18 cellular contexts compared by ENCODE assay signal in the genomic region with DNA sequence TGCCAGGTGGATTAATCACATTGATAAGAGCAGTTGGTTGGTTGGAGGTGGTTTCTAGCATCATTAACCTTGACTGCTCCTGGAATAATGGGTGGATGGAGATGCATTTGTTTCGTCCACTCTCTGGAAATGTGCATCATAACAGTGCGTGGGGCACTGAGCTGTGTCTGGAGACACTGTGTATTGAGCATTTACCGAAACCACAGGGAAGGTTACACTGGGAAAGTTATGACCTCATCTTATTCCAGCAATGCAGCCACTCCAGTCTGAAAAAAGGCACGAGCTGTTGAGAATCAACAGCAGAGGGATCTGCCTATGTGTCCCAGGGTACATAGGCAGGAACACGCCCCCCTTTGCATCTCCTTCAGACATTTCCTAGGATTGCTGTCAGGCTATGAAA.
"Had no signal": no experiment of that assay in that cellular context is flagged by ENCODE, and none has a peak within 500 bp of the region (broad histone marks: within the 10 kb centered on the region; RNA-seq: fewer than 3 reads in every experiment).

No MANE protein-coding gene starts in this region.

- H3K4me3 ChIP-seq: ascending aorta, cardiac muscle cell, esophagus squamous epithelium, mucosa of descending colon, tibial nerve, vagina had no signal

- H3K4me1 ChIP-seq: ascending aorta, esophagus squamous epithelium, tibial nerve, vagina had no signal

- H3K27me3 ChIP-seq: ascending aorta, cardiac muscle cell, esophagus squamous epithelium, tibial nerve, vagina had no signal

- ATAC-seq: activated CD4-positive, alpha-beta T cell treated with anti-CD3 and anti-CD28 coated beads for 36 hours; activated CD8-positive, alpha-beta T cell treated with anti-CD3 and anti-CD28 coated beads for 36 hours; left colon; mucosa of descending colon; naive thymus-derived CD8-positive, alpha-beta T cell; right cardiac atrium; stimulated activated memory B cell treated with anti-CD40 and anti-IgM and Interleukin-4, amounts not matched to agents 10 μg/mL and 1 μg/mL and 100 μg/mL, for 72 hours had no signal

- H3K27ac ChIP-seq: ascending aorta, cardiac muscle cell, esophagus squamous epithelium, tibial nerve, vagina, VCaP had no signal

- H3K36me3 ChIP-seq: ascending aorta, cardiac muscle cell, esophagus squamous epithelium, tibial nerve, vagina had no signal

- DNase-seq: activated CD4-positive, alpha-beta T cell treated with anti-CD3 and anti-CD28 coated beads for 36 hours; activated CD8-positive, alpha-beta memory T cell treated with anti-CD3 and anti-CD28 coated beads, Interleukin-2, amount 50 U/mL, for 48 hours; activated CD8-positive, alpha-beta T cell treated with anti-CD3 and anti-CD28 coated beads for 36 hours; activated naive CD4-positive, alpha-beta T cell; esophagus squamous epithelium; hypothalamus; left colon; mucosa of descending colon; naive thymus-derived CD8-positive, alpha-beta T cell; right cardiac atrium; stimulated activated CD4-positive, alpha-beta T cell treated with anti-CD3 and anti-CD28 coated beads, Interleukin-1b, Interleukin-23, amount 100 ng/mL, for 48 hours; T1000 had no signal

- H3K9me3 ChIP-seq: ascending aorta, esophagus squamous epithelium, mucosa of descending colon, tibial nerve, vagina had no signal
